Comparison of ENCODE assay signal across 11 cellular contexts in genomic region chr9:80004687-80005086, GRCh38.
"Had no signal": no experiment of that assay in that cellular context is flagged by ENCODE, and none has a peak within 500 bp of the region (broad histone marks: within the 10 kb centered on the region; RNA-seq: fewer than 3 reads in every experiment).

No MANE protein-coding gene starts in this region.

- H3K27ac Mint-ChIP-seq: activated naive CD4-positive, alpha-beta T cell treated with anti-CD3 and anti-CD28 coated beads for 36 hours; stimulated activated effector memory CD8-positive, alpha-beta T cell treated with anti-CD3 and anti-CD28 coated beads, Interleukin-12 subunit alpha, Interleukin-12 subunit beta, amount 100 ng/mL, for 72 hours had no signal

- H3K27ac ChIP-seq: ascending aorta, coronary artery, foreskin keratinocyte, lower lobe of right lung, sigmoid colon had no signal

- H3K4me1 ChIP-seq: foreskin keratinocyte, lower lobe of right lung, sigmoid colon had no signal

- H3K9me3 ChIP-seq: ascending aorta, lower lobe of right lung, sigmoid colon had no signal

- H3K4me3 ChIP-seq: ascending aorta, coronary artery, lower lobe of right lung, sigmoid colon had no signal

- ATAC-seq: foreskin keratinocyte, lower lobe of right lung had no signal

- H3K9me3 Mint-ChIP-seq: activated naive CD4-positive, alpha-beta T cell treated with anti-CD3 and anti-CD28 coated beads for 36 hours; stimulated activated effector memory CD8-positive, alpha-beta T cell treated with anti-CD3 and anti-CD28 coated beads, Interleukin-12 subunit alpha, Interleukin-12 subunit beta, amount 100 ng/mL, for 72 hours had no signal

- H3K4me3 Mint-ChIP-seq: activated naive CD4-positive, alpha-beta T cell treated with anti-CD3 and anti-CD28 coated beads for 36 hours; stimulated activated effector memory CD8-positive, alpha-beta T cell treated with anti-CD3 and anti-CD28 coated beads, Interleukin-12 subunit alpha, Interleukin-12 subunit beta, amount 100 ng/mL, for 72 hours had no signal

- H3K36me3 Mint-ChIP-seq: stimulated activated effector memory CD8-positive, alpha-beta T cell treated with anti-CD3 and anti-CD28 coated beads, Interleukin-12 subunit alpha, Interleukin-12 subunit beta, amount 100 ng/mL, for 72 hours had no signal

- H3K4me1 Mint-ChIP-seq: stimulated activated effector memory CD8-positive, alpha-beta T cell treated with anti-CD3 and anti-CD28 coated beads, Interleukin-12 subunit alpha, Interleukin-12 subunit beta, amount 100 ng/mL, for 72 hours had no signal

- H3K36me3 ChIP-seq: ascending aorta, lower lobe of right lung, sigmoid colon had no signal

- H3K27me3 ChIP-seq: ascending aorta, foreskin keratinocyte, sigmoid colon had no signal

- DNase-seq: activated naive CD4-positive, alpha-beta T cell treated with anti-CD3 and anti-CD28 coated beads for 36 hours; central memory CD4-positive, alpha-beta T cell; effector CD4-positive, alpha-beta T cell; lower lobe of right lung; sigmoid colon; stimulated activated CD4-positive, alpha-beta T cell treated with anti-CD3 and anti-CD28 coated beads, Interleukin-12 subunit alpha, Interleukin-12 subunit beta, amount 100 ng/mL, for 4 hours; stimulated activated CD4-positive, alpha-beta T cell treated with anti-CD3 and anti-CD28 coated beads, Interleukin-2, amount 100 ng/mL, for 24 hours had no signal
